ENCODE assay signal across 8 cellular contexts in the genomic region with DNA sequence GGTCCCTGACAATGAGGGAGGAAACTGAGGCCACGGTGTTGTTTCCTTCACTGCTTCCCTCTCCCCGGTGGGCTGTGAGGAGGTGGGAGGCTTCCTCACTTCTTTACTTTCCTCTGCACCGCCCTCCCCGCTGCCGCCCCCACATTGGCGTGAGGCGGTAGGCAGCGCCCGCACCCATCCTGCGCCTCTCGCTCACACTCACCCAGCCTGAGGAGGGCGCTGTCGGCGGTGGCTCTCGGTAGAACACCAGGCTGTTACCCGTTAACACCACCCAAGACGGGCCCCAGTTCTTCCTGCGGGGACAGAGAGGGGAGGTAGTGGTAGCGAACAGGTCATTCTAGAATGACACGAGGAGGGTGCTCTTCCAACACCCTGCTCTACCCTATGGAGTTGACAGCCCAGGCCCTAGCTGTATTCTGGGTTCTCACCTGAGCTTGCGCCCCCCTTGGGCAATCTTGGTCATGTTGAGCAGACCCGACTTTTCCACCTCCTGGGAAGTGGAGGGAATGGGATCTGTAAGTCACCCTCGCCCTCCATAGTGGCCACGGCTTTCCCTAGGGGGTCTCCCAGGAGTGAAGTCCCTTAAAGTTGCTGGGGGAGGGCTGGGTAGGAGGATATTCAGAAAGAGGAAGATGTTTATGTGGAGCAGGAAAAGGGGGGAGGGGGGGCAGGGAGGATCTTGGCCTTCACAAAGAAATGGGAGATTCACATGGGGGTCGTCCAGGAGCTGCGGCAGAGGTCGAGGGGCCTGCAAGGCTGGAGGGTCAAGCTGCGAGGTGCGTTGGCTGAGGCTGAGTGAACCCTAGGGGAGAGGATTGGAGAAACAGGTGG.
DNase-seq lines count a peak whose midpoint lies in the region; ATAC-seq lines count a peak whose summit lies in the region.

No MANE protein-coding gene starts in this region.

- H3K27me3 ChIP-seq in iPS-18a (ENCODE audit: control insufficient read depth, insufficient read depth, low read length) = peaks cover 77% of the 10 kb centered on the region

- no peak overlapping the region for H3K9ac ChIP-seq in iPS-18a (ENCODE audit: low read length)

- no peaks in the 10 kb centered on the region for H3K36me3 ChIP-seq in iPS-18a (ENCODE audit: control insufficient read depth, low read depth, low read length)

- H3K4me3 ChIP-seq in iPS-18a (ENCODE audit: low read length) = peak overlapping the region; percentile 51

- no peak overlapping the region for H3K27ac ChIP-seq in iPS-18a (ENCODE audit: low read length)

- H3K4me1 ChIP-seq in iPS-18a (ENCODE audit: control insufficient read depth, low read depth, low read length) = peaks cover 8% of the 10 kb centered on the region

- no peaks in the 10 kb centered on the region for H3K9me3 ChIP-seq in iPS-18a (ENCODE audit: control insufficient read depth, low read depth, low read length)

- DNase-seq in KG1 (lab: John Stamatoyannopoulos, UW) (peak; percentile 51), NCI-H2171 (lab: John Stamatoyannopoulos, UW) (no peak)
- DNase-seq in activated effector memory CD4-positive, alpha-beta T cell treated with anti-CD3 and anti-CD28 coated beads, Interleukin-2, amount 50 U/mL, for 16 hours = peak; percentile 87
- peak; percentile 81 to 85 for DNase-seq in stimulated activated CD4-positive, alpha-beta T cell treated with anti-CD3 and anti-CD28 coated beads, Interleukin-2, amount 100 ng/mL, for 24 hours

- peak; percentile 47 for ATAC-seq in GM18517 (IDR thresholded peaks at IDR 0.05; ENCODE audit: unreplicated experiment)
- ATAC-seq in HG03097 (IDR thresholded peaks at IDR 0.05; ENCODE audit: low FRiP score, unreplicated experiment) = no peak
- no peak for ATAC-seq in GM21526 (IDR thresholded peaks at IDR 0.05; ENCODE audit: low FRiP score, unreplicated experiment)
